Comparison of ENCODE assay signal across 22 cellular contexts in genomic region chr6:70008189-70008588, GRCh38.
"Had no signal": no experiment of that assay in that cellular context is flagged by ENCODE, and none has a peak within 500 bp of the region (broad histone marks: within the 10 kb centered on the region; RNA-seq: fewer than 3 reads in every experiment).

No MANE protein-coding gene starts in this region.

- H3K36me3 ChIP-seq: esophagus muscularis mucosa, gastroesophageal sphincter, heart left ventricle, left lung, lower lobe of right lung had no signal

- H3K27ac ChIP-seq: coronary artery, dorsolateral prefrontal cortex, esophagus muscularis mucosa, foreskin keratinocyte, gastroesophageal sphincter, heart left ventricle, hepatocyte, left lung, lower lobe of right lung had no signal

- H3K4me3 ChIP-seq: coronary artery, dorsolateral prefrontal cortex, esophagus muscularis mucosa, gastroesophageal sphincter, heart left ventricle, hepatocyte, left lung, lower lobe of right lung, mucosa of descending colon had no signal

- ATAC-seq: foreskin keratinocyte, gastroesophageal sphincter, heart left ventricle, left cardiac atrium, left lung, left ventricle myocardium superior, lower lobe of right lung, mucosa of descending colon had no signal

- DNase-seq: dermis blood vessel endothelial cell; dorsolateral prefrontal cortex; effector CD4-positive, alpha-beta T cell; effector memory CD4-positive, alpha-beta T cell; foreskin keratinocyte; heart left ventricle; hypothalamus; immature natural killer cell; islet precursor cell; left cardiac atrium; left lung; left ventricle myocardium superior; lower lobe of right lung; mesenchymal stem cell; mucosa of descending colon; naive B cell had no signal

- H3K4me1 ChIP-seq: esophagus muscularis mucosa, foreskin keratinocyte, gastroesophageal sphincter, heart left ventricle, left lung, lower lobe of right lung had no signal

- FAIRE-seq: endothelial cell of umbilical vein, frontal cortex had no signal

- H3K9me3 ChIP-seq: lower lobe of right lung, mucosa of descending colon had no signal

- H3K27me3 ChIP-seq: dorsolateral prefrontal cortex, esophagus muscularis mucosa, foreskin keratinocyte, gastroesophageal sphincter, heart left ventricle, hepatocyte, left lung had no signal
